Comparison of ENCODE assay signal across 8 cellular contexts in the genomic region with DNA sequence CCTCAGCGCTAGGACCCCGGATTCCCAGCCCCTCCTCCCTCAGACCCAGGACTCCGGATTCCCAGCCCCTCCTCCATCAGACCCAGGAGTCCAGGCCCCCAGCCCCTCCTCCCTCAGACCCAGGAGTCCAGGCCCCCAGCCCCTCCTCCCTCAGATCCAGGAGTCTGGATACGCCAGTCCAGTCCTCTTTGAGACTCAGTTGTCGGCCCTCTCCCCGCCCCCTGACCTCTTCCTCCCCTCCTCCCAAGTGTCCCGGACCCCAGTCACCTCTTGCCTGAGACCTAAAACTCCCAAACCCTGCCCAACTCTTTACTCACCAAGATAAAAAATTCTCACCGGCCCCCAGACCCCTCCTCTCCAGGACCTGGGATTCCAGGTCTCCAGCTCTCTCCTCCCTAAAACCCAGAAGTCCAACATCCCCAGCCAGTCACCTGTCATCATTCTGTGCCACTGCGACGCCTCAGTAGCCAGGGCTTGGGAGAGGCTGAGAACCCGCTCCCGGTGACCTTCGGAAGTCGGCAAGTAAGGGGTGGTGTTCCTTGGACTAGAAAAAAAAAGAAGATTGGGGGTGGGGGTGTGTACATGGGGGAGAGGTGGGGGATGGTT. TPM values are rescaled to one million over a fixed set of nuclear protein-coding genes. Genes with fewer than 3 reads are reported as not detected.
DNase-seq lines count a peak whose midpoint lies in the region; ATAC-seq and TF ChIP-seq lines count a peak whose summit lies in the region.

No MANE protein-coding gene starts in this region.

- H3K27ac Mint-ChIP-seq in activated CD4-positive, alpha-beta T cell treated with anti-CD3 and anti-CD28 coated beads, Interleukin-2, amount 10 ng/mL, durations not matched to agents 24 days and 14 days, result peak overlapping the region; percentile 48
- no peak overlapping the region for H3K27ac Mint-ChIP-seq in activated CD8-positive, alpha-beta T cell treated with anti-CD3 and anti-CD28 coated beads, Interleukin-2, amount 10 ng/mL, durations not matched to agents 7 days and 5 days
- H3K27ac Mint-ChIP-seq in immature natural killer cell, result peak overlapping the region in 1 of 6 donors; percentile 22

- intact Hi-C loops in activated CD4-positive, alpha-beta T cell treated with anti-CD3 and anti-CD28 coated beads, Interleukin-2, amount 10 ng/mL, durations not matched to agents 24 days and 14 days (cut with micrococcal nuclease), result no loop called here

- H3K4me3 Mint-ChIP-seq in activated CD4-positive, alpha-beta T cell treated with anti-CD3 and anti-CD28 coated beads, Interleukin-2, amount 10 ng/mL, durations not matched to agents 24 days and 14 days, result peak overlapping the region; percentile 55
- peak overlapping the region; percentile 34 for H3K4me3 Mint-ChIP-seq in activated CD8-positive, alpha-beta T cell treated with anti-CD3 and anti-CD28 coated beads, Interleukin-2, amount 10 ng/mL, durations not matched to agents 7 days and 5 days
- H3K4me3 Mint-ChIP-seq in immature natural killer cell, result peak overlapping the region in 1 of 5 donors; percentile 38

- peaks cover 20% of the 10 kb centered on the region for H3K4me1 Mint-ChIP-seq in activated CD4-positive, alpha-beta T cell treated with anti-CD3 and anti-CD28 coated beads, Interleukin-2, amount 10 ng/mL, durations not matched to agents 24 days and 14 days
- H3K4me1 Mint-ChIP-seq in activated CD8-positive, alpha-beta T cell treated with anti-CD3 and anti-CD28 coated beads, Interleukin-2, amount 10 ng/mL, durations not matched to agents 7 days and 5 days (ENCODE audit: low read depth), result peaks cover 21% of the 10 kb centered on the region
- peaks cover 15 to 16% of the 10 kb centered on the region in 2 donors for H3K4me1 Mint-ChIP-seq in immature natural killer cell

- peak overlapping the region; percentile 78 to 88 for H3K27ac ChIP-seq in thoracic aorta

- CTCF ChIA-PET in activated CD8-positive, alpha-beta T cell treated with anti-CD3 and anti-CD28 coated beads, Interleukin-2, amount 10 ng/mL, durations not matched to agents 7 days and 5 days (lab: Charles Lee), result interaction anchor here (0.6 to 3.7 kb wide), 9 partner anchors 22 to 192 kb away, joined by 3 to 43 read pairs (median 6); partner anchors contain the start of gene CA11

- H3K9ac ChIP-seq in iPS-15b (ENCODE audit: low read depth, low read length), result no peak overlapping the region

- in situ Hi-C loops in KBM-7 (cut with MboI; ENCODE audit: low pct_unique_long_range_greater_than_20kb, low sequenced_read_pairs), result no loop called here

- H3K9me3 Mint-ChIP-seq in activated CD4-positive, alpha-beta T cell treated with anti-CD3 and anti-CD28 coated beads, Interleukin-2, amount 10 ng/mL, durations not matched to agents 24 days and 14 days, result no peaks in the 10 kb centered on the region
- no peaks in the 10 kb centered on the region for H3K9me3 Mint-ChIP-seq in activated CD8-positive, alpha-beta T cell treated with anti-CD3 and anti-CD28 coated beads, Interleukin-2, amount 10 ng/mL, durations not matched to agents 7 days and 5 days (ENCODE audit: insufficient read depth)
- no peaks in the 10 kb centered on the region for H3K9me3 Mint-ChIP-seq in immature natural killer cell

- no peak for TF ChIP-seq CTCF in thoracic aorta (IDR thresholded peaks at IDR 0.05)

- peak overlapping the region; percentile 91 for H3K4me3 ChIP-seq in iPS-15b (ENCODE audit: low read depth, low read length)
- peak overlapping the region; percentile 84 for H3K4me3 ChIP-seq in thoracic aorta

- H3K9me3 ChIP-seq in iPS-15b (ENCODE audit: control insufficient read depth, insufficient read depth, low read length), result no peaks in the 10 kb centered on the region
- no peaks in the 10 kb centered on the region for H3K9me3 ChIP-seq in thoracic aorta

- no peaks in the 10 kb centered on the region for H3K36me3 Mint-ChIP-seq in activated CD4-positive, alpha-beta T cell treated with anti-CD3 and anti-CD28 coated beads, Interleukin-2, amount 10 ng/mL, durations not matched to agents 24 days and 14 days (ENCODE audit: low read depth)
- H3K36me3 Mint-ChIP-seq in activated CD8-positive, alpha-beta T cell treated with anti-CD3 and anti-CD28 coated beads, Interleukin-2, amount 10 ng/mL, durations not matched to agents 7 days and 5 days (ENCODE audit: low read depth), result no peaks in the 10 kb centered on the region
- peaks cover 0 to 2% (median 0%) of the 10 kb centered on the region in 3 donors for H3K36me3 Mint-ChIP-seq in immature natural killer cell

- no peak for ATAC-seq in activated CD8-positive, alpha-beta T cell treated with anti-CD3 and anti-CD28 coated beads, Interleukin-2, amount 10 ng/mL, durations not matched to agents 7 days and 5 days
- ATAC-seq in thoracic aorta (ENCODE audit: insufficient number of reproducible peaks, low FRiP score, low read depth) (no peak), GM18907 (IDR thresholded peaks at IDR 0.05; ENCODE audit: unreplicated experiment) (no peak)

- H3K27me3 Mint-ChIP-seq in activated CD4-positive, alpha-beta T cell treated with anti-CD3 and anti-CD28 coated beads, Interleukin-2, amount 10 ng/mL, durations not matched to agents 24 days and 14 days, result peaks cover 8% of the 10 kb centered on the region
- no peaks in the 10 kb centered on the region for H3K27me3 Mint-ChIP-seq in activated CD8-positive, alpha-beta T cell treated with anti-CD3 and anti-CD28 coated beads, Interleukin-2, amount 10 ng/mL, durations not matched to agents 7 days and 5 days (ENCODE audit: low read depth)
- peaks cover 2 to 14% (median 9%) of the 10 kb centered on the region in 3 donors for H3K27me3 Mint-ChIP-seq in immature natural killer cell (ENCODE audit: low read depth in 3 of 3)

- H3K36me3 ChIP-seq in iPS-15b (ENCODE audit: control insufficient read depth, insufficient read depth, low read length), result peaks cover 2% of the 10 kb centered on the region
- H3K36me3 ChIP-seq in thoracic aorta, result no peaks in the 10 kb centered on the region

- H3K27me3 ChIP-seq in iPS-15b (ENCODE audit: control insufficient read depth, insufficient read depth, low read length) (no peaks in the 10 kb centered on the region), thoracic aorta (replicated peaks; ENCODE audit: insufficient read depth) (no peaks in the 10 kb centered on the region)

- POLR2A ChIA-PET in activated CD8-positive, alpha-beta T cell treated with anti-CD3 and anti-CD28 coated beads, Interleukin-2, amount 10 ng/mL, durations not matched to agents 7 days and 5 days (lab: Charles Lee), result interaction anchor here (1.2 kb wide), 1 partner anchor 133 kb away, joined by 3 read pairs; no protein-coding TSS in a partner anchor

- DNase-seq in activated CD4-positive, alpha-beta T cell treated with anti-CD3 and anti-CD28 coated beads, Interleukin-2, amount 10 ng/mL, durations not matched to agents 24 days and 14 days, result no peak
- DNase-seq in activated CD4-positive, alpha-beta T cell treated with anti-CD3 and anti-CD28 coated beads for 48 hours, result no peak
- no peak for DNase-seq in activated CD8-positive, alpha-beta T cell treated with anti-CD3 and anti-CD28 coated beads, Interleukin-2, amount 10 ng/mL, durations not matched to agents 7 days and 5 days
- DNase-seq in thoracic aorta (ENCODE audit: low spot score) (no peak), KBM-7 (no peak), immature natural killer cell (no peak)

- H3K4me1 ChIP-seq in iPS-15b (ENCODE audit: control insufficient read depth, insufficient read depth, low read length), result peaks cover 4% of the 10 kb centered on the region
- H3K4me1 ChIP-seq in thoracic aorta (ENCODE audit: control insufficient read depth in 1 of 2, low read depth in 2 of 2), result peaks cover 8 to 12% of the 10 kb centered on the region in 2 donors

RNA-seq across cellular contexts. Expression of gene HSD17B14, which starts 1.4 kb away (rescaled TPM):
- 0.44 and 0.47 TPM in 2 replicates for total RNA-seq in activated CD4-positive, alpha-beta T cell treated with anti-CD3 and anti-CD28 coated beads, Interleukin-2, amount 10 ng/mL, durations not matched to agents 24 days and 14 days
- total RNA-seq in activated CD8-positive, alpha-beta T cell treated with anti-CD3 and anti-CD28 coated beads, Interleukin-2, amount 10 ng/mL, durations not matched to agents 7 days and 5 days, result 1 to 10 TPM in 1 of 2 experiments, under 1 TPM in 1; 0.89 to 1.1 TPM
- total RNA-seq in thoracic aorta, result 10 to 100 TPM; 10.2 to 16.8 TPM
- not detected for polyA plus RNA-seq in immature natural killer cell

RNA-seq across cellular contexts. Expression of gene BCAT2, which starts 26.9 kb away (rescaled TPM):
- total RNA-seq in activated CD4-positive, alpha-beta T cell treated with anti-CD3 and anti-CD28 coated beads, Interleukin-2, amount 10 ng/mL, durations not matched to agents 24 days and 14 days, result 90.3 and 95.7 TPM in 2 replicates
- 10 to 100 TPM; 47.2 to 48.6 TPM for total RNA-seq in activated CD8-positive, alpha-beta T cell treated with anti-CD3 and anti-CD28 coated beads, Interleukin-2, amount 10 ng/mL, durations not matched to agents 7 days and 5 days
- 10 to 100 TPM; 26.5 to 38.4 TPM for total RNA-seq in thoracic aorta
- polyA plus RNA-seq in immature natural killer cell, result 10 to 100 TPM; 18.0 to 21.3 (median 19.9) TPM

RNA-seq across cellular contexts. Expression of gene PLEKHA4, which starts 30.7 kb away (rescaled TPM):
- total RNA-seq in activated CD4-positive, alpha-beta T cell treated with anti-CD3 and anti-CD28 coated beads, Interleukin-2, amount 10 ng/mL, durations not matched to agents 24 days and 14 days, result 1.8 and 1.9 TPM in 2 replicates
- total RNA-seq in activated CD8-positive, alpha-beta T cell treated with anti-CD3 and anti-CD28 coated beads, Interleukin-2, amount 10 ng/mL, durations not matched to agents 7 days and 5 days, result 1 to 10 TPM; 4.4 to 4.6 TPM
- total RNA-seq in thoracic aorta, result 10 to 100 TPM; 45.1 to 45.2 TPM
- polyA plus RNA-seq in immature natural killer cell, result 1 to 10 TPM; 3.0 to 5.9 (median 4.8) TPM

RNA-seq across cellular contexts. Expression of gene PPP1R15A, which starts 34.5 kb away (rescaled TPM):
- 40.5 and 42.1 TPM in 2 replicates for total RNA-seq in activated CD4-positive, alpha-beta T cell treated with anti-CD3 and anti-CD28 coated beads, Interleukin-2, amount 10 ng/mL, durations not matched to agents 24 days and 14 days
- 100 to 1,000 TPM; 104 to 124 TPM for total RNA-seq in activated CD8-positive, alpha-beta T cell treated with anti-CD3 and anti-CD28 coated beads, Interleukin-2, amount 10 ng/mL, durations not matched to agents 7 days and 5 days
- 100 to 1,000 TPM; 108 to 139 TPM for total RNA-seq in thoracic aorta
- polyA plus RNA-seq in immature natural killer cell, result 100 to 1,000 TPM in 1 of 3 donors, 10 to 100 TPM in 2; 41.7 to 149 (median 48.8) TPM

Comparison
In these comparisons a context has a peak if more than half of its experiments do, and no peak if none do; other contexts are left out.
1. RNA of gene PLEKHA4, which starts 30.7 kb away (total RNA-seq): 45.1 to 45.2 TPM in thoracic aorta; 4.4 to 4.6 TPM in activated CD8-positive, alpha-beta T cell treated with anti-CD3 and anti-CD28 coated beads, Interleukin-2, amount 10 ng/mL, durations not matched to agents 7 days and 5 days and 1.8 to 1.9 TPM in activated CD4-positive, alpha-beta T cell treated with anti-CD3 and anti-CD28 coated beads, Interleukin-2, amount 10 ng/mL, durations not matched to agents 24 days and 14 days; every median in the first group is over 4 times any median in the second.